ENCODE assay signal across 8 cellular contexts in the genomic region with DNA sequence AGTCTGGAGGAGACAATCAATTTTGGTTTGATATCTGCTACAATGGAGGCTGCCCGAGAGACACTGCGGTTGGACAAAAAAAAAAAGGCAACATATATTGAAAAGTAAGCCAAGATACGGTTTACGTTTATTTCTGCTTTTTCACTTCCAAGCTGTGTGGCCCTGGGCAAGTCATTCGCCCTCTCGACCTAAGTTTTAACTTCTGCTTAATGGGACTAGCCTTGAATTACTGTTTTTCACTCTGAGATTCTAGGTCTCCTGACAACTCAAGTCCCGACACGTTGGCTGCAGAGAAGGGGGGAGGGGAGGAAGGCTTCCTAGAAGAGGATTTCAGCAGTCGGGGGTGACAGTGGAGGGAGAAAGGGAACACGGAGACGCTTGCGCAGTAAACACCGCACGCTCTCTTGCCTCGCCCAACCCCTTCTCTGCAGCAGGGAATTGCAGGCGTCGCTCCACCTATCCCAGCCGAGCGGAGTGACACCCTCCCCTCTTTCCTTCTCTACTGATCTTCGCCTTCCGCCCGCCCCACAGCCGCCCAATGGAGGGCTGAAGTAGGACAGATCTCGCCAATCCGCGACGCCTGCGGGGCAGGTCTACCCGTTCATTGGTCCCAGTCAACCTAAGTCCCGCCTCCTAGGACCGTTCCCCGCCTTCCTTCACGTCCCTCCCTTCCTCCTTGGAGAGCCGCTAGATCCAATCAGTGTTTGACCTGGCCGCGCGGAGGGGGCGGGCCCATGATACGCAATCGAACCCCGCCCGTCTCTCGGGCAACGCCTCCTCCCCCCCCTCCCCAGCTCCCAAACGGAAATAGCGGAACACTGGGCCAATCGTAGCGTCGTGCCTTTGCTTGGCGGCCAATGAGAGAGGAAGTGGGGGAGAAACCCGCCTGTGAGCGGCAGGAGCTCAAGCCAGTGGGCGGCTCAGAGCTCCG. TPM values are rescaled to one million over a fixed set of nuclear protein-coding genes. Genes with fewer than 3 reads are reported as not detected.
A peak's percentile ranks its signal among the peaks of the same experiment; 100 is the strongest.
DNase-seq lines count a peak whose midpoint lies in the region; ATAC-seq and TF ChIP-seq lines count a peak whose summit lies in the region.

No MANE protein-coding gene starts in this region.

- peak; percentile 92 for ATAC-seq in RWPE2 (ENCODE audit: low read depth)
- peak; percentile 87 to 97 (median 87) for ATAC-seq in natural killer cell

- H3K9me3 Mint-ChIP-seq in natural killer cell = no peaks in the 10 kb centered on the region

- H3K27me3 ChIP-seq in H7 (ENCODE audit: control insufficient read depth, insufficient read depth, low read length) = no peaks in the 10 kb centered on the region
- H3K27me3 ChIP-seq in Loucy (ENCODE audit: insufficient read depth, low read length, poor library complexity, severe bottlenecking) = no peaks in the 10 kb centered on the region
- H3K27me3 ChIP-seq in RWPE2 (ENCODE audit: insufficient read depth, poor library complexity, severe bottlenecking) = no peaks in the 10 kb centered on the region

- peaks cover 45 to 55% of the 10 kb centered on the region in 2 donors for H3K4me1 Mint-ChIP-seq in natural killer cell

- peak overlapping the region; percentile 66 for H3K4me3 ChIP-seq in H7 (ENCODE audit: insufficient read depth, low read depth, low read length)
- peak overlapping the region; percentile 75 for H3K4me3 ChIP-seq in Loucy (ENCODE audit: low read length, poor library complexity, severe bottlenecking)
- H3K4me3 ChIP-seq in RWPE2 (ENCODE audit: severe bottlenecking) = peak overlapping the region; percentile 19
- peak overlapping the region; percentile 50 for H3K4me3 ChIP-seq in fibroblast of pulmonary artery (replicated peaks; ENCODE audit: low read depth, low read length)

- H3K36me3 ChIP-seq in H7 (replicated peaks; ENCODE audit: control insufficient read depth, insufficient read depth, low read length) (no peaks in the 10 kb centered on the region), Loucy (ENCODE audit: insufficient read depth, low read length) (no peaks in the 10 kb centered on the region), RWPE2 (ENCODE audit: low read depth) (no peaks in the 10 kb centered on the region)

- no peak for TF ChIP-seq CTCF in Loucy (conservative IDR thresholded peaks at IDR 0.05; ENCODE audit: low read length)
- TF ChIP-seq CTCF in RWPE2 (IDR thresholded peaks at IDR 0.05; ENCODE audit: poor library complexity, severe bottlenecking) = no peak
- no peak for TF ChIP-seq CTCF in fibroblast of pulmonary artery (IDR thresholded peaks at IDR 0.05; ENCODE audit: low read length, missing control alignments)
- no peak for TF ChIP-seq CTCF in natural killer cell (IDR thresholded peaks at IDR 0.05)

- H3K4me3 Mint-ChIP-seq in natural killer cell = peak overlapping the region; percentile 95

- no peaks in the 10 kb centered on the region for H3K9me2 ChIP-seq in Loucy (replicated peaks; ENCODE audit: low read depth, low read length)

- H3K27me3 Mint-ChIP-seq in natural killer cell (ENCODE audit: low read depth in 2 of 2) = no peaks in the 10 kb centered on the region

- peak overlapping the region; percentile 76 for H3K9ac ChIP-seq in Loucy (ENCODE audit: low read depth, low read length, poor library complexity, severe bottlenecking)

- H3K27ac ChIP-seq in RWPE2 (ENCODE audit: poor library complexity, severe bottlenecking) = peak overlapping the region; percentile 96

- no peaks in the 10 kb centered on the region for H3K9me3 ChIP-seq in Loucy (ENCODE audit: insufficient read depth, low read depth, low read length)
- no peaks in the 10 kb centered on the region for H3K9me3 ChIP-seq in RWPE2 (ENCODE audit: severe bottlenecking)

- H3K36me3 Mint-ChIP-seq in natural killer cell = no peaks in the 10 kb centered on the region

- H3K4me2 ChIP-seq in Loucy (ENCODE audit: low read depth, low read length, poor library complexity, severe bottlenecking) = peak overlapping the region; percentile 76

- H3K4me1 ChIP-seq in Loucy (ENCODE audit: insufficient read depth, low read length, poor library complexity, severe bottlenecking) (peaks cover 27% of the 10 kb centered on the region), RWPE2 (ENCODE audit: insufficient read depth, poor library complexity, severe bottlenecking) (peaks cover 11% of the 10 kb centered on the region)

- H4K20me1 ChIP-seq in Loucy (ENCODE audit: insufficient read depth, low read length, poor library complexity, severe bottlenecking) = peaks cover 17% of the 10 kb centered on the region

- peak overlapping the region; percentile 85 for H2AFZ ChIP-seq in Loucy (ENCODE audit: low read length)

- H3F3A ChIP-seq in Loucy (ENCODE audit: low read depth) = no peaks in the 10 kb centered on the region

- H3K79me2 ChIP-seq in Loucy (ENCODE audit: insufficient read depth, low read length) = peaks cover 35% of the 10 kb centered on the region

- peak overlapping the region; percentile 91 to 93 for H3K27ac Mint-ChIP-seq in natural killer cell

- DNase-seq in ELR (ENCODE audit: low read depth) = peak; percentile 100
- peak; percentile 99 for DNase-seq in H7
- DNase-seq in RWPE2 (ENCODE audit: low spot score) = peak; percentile 100
- peak; percentile 99 for DNase-seq in activated effector memory CD4-positive, alpha-beta T cell treated with Interleukin-2 at 50 U/mL for 16 hours
- peak; percentile 100 for DNase-seq in fibroblast of pulmonary artery (ENCODE audit: low read depth)
- DNase-seq in natural killer cell = peak; percentile 96
- DNase-seq in stimulated activated naive CD4-positive, alpha-beta T cell (lab: John Stamatoyannopoulos, UW) = peak; percentile 97 to 100 (median 100)

- intact Hi-C loops in natural killer cell (cut with micrococcal nuclease) = loop anchor here (1.0 to 5.0 kb wide), 4 partner anchors 47 to 101 kb away; a partner anchor contains a TSS

RNA-seq across cellular contexts. Expression of a gene that starts 0.5 kb away (rescaled TPM):
- total RNA-seq in H7 (2014; rRNA removed; shearing (Covaris generic)) = 208 and 249 TPM in 2 replicates
- 100 to 1,000 TPM; 137 to 163 (median 161) TPM for total RNA-seq in natural killer cell

RNA-seq across cellular contexts. Expression of a gene that starts 3.2 kb away (rescaled TPM):
- 0.24 and 0.52 TPM in 2 replicates for total RNA-seq in H7 (2014; rRNA removed; shearing (Covaris generic))
- total RNA-seq in natural killer cell = 1 to 10 TPM in 2 of 3 donors, under 1 TPM in 1; 0.35 to 2.4 (median 1.7) TPM

RNA-seq across cellular contexts. Expression of a gene that starts 46.8 kb away (rescaled TPM):
- total RNA-seq in H7 (2014; rRNA removed; shearing (Covaris generic)) = 48.5 and 49.5 TPM in 2 replicates
- 10 to 100 TPM; 17.7 to 33.1 (median 20.6) TPM for total RNA-seq in natural killer cell

RNA-seq across cellular contexts. Expression of a gene that starts 51.8 kb away (rescaled TPM):
- 49.3 and 53.5 TPM in 2 replicates for total RNA-seq in H7 (2014; rRNA removed; shearing (Covaris generic))
- 100 to 1,000 TPM in 1 of 3 donors, 10 to 100 TPM in 2; 64.2 to 132 (median 69.5) TPM for total RNA-seq in natural killer cell

Comparison
In these comparisons a context has a peak if more than half of its experiments do, and no peak if none do; other contexts are left out.
1. Peak in every context shown above with its lines: DNase-seq, ATAC-seq, H3K4me3 ChIP-seq and H3K27ac ChIP-seq.
2. H3K4me3 ChIP-seq: peak in every context shown above with its lines; median percentile 75 in Loucy; 66 in H7; 50 in fibroblast of pulmonary artery; 19 in RWPE2.